In the genomic region with DNA sequence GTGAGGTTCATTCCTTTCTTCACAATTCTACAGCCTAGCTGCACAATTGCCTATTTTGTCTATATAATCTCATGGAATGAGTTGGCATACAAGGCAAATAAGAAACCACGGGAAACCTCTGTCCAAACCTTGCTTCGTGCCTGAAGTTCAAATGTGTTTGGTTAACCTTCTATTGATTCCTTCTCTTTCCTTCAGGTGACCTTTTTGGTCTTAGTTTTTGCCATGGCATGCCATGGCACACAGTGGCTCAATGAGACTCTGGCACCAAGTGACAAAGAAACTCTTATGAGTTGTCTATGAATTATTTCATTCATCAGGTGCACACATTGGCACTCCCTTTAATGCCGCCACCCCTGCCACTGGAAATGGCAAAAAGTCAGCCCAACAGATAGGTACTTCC, we compare ENCODE assay signal across 19 cellular contexts.
DNase-seq lines count a peak whose midpoint lies in the region; ATAC-seq and TF ChIP-seq lines count a peak whose summit lies in the region.
"Had no signal": no experiment of that assay in that cellular context is flagged by ENCODE, and none has a peak within 500 bp of the region (broad histone marks: within the 10 kb centered on the region; RNA-seq: fewer than 3 reads in every experiment).

No MANE protein-coding gene starts in this region.

- peaks cover 17% of the 10 kb centered on the region for H3K9me3 Mint-ChIP-seq in T-helper 2 cell treated with Interferon-gamma antibody and Interleukin-4, amounts not matched to agents 5 μg/mL and 100 μg/mL, for 36 hours
- peaks cover 5 to 16% (median 11%) of the 10 kb centered on the region in 3 donors for H3K9me3 Mint-ChIP-seq in T-cell

- H3K4me3 ChIP-seq in heart left ventricle (no peak overlapping the region), duodenal mucosa (ENCODE audit: low read depth in 1 of 2, low read length in 2 of 2) (no peak overlapping the region), muscle layer of duodenum (ENCODE audit: low read depth in 1 of 2, low read length in 2 of 2) (no peak overlapping the region), stomach (no peak overlapping the region)
- H3K4me3 ChIP-seq: MG63, SJSA1 had no signal

- peaks cover 0 to 14% (median 0%) of the 10 kb centered on the region in 12 donors for H3K9me3 ChIP-seq in heart left ventricle
- peaks cover 0 to under 1% of the 10 kb centered on the region in 2 donors for H3K9me3 ChIP-seq in duodenal mucosa (ENCODE audit: control insufficient read depth in 1 of 2, low read length in 2 of 2)
- H3K9me3 ChIP-seq in muscle layer of duodenum (ENCODE audit: control insufficient read depth in 1 of 2, low read length in 2 of 2): no peaks in the 10 kb centered on the region
- peaks cover 0 to 7% (median 3%) of the 10 kb centered on the region in 4 donors for H3K9me3 ChIP-seq in stomach
- H3K9me3 ChIP-seq: MG63, SJSA1 had no signal

- ATAC-seq in heart left ventricle: no peak
- no peak for ATAC-seq in left cardiac atrium
- no peak for ATAC-seq in GM21619 (IDR thresholded peaks at IDR 0.05; ENCODE audit: unreplicated experiment)
- no peak for ATAC-seq in T-cell (replicated peaks in 1 of 4)

- 80 to 93% (median 91%) methylated on average over 3 of the region's 3 CpGs for WGBS in heart left ventricle, 4 donors
- WGBS in stomach, 5 donors: 39 to 59% (median 56%) methylated on average over 3 of the region's 3 CpGs

- CTCF ChIA-PET in T-cell (lab: Charles Lee): interaction anchor here in 1 of 2 donors (1.1 kb wide), 1 partner anchor 9 kb away, joined by 3 read pairs; no protein-coding TSS in a partner anchor

- H3K27me3 Mint-ChIP-seq in T-helper 2 cell treated with Interferon-gamma antibody and Interleukin-4, amounts not matched to agents 5 μg/mL and 100 μg/mL, for 36 hours (ENCODE audit: low read depth): no peaks in the 10 kb centered on the region
- no peaks in the 10 kb centered on the region for H3K27me3 Mint-ChIP-seq in T-cell
- H3K27me3 Mint-ChIP-seq: CD4-positive, CD25-positive, alpha-beta regulatory T cell had no signal

- TF ChIP-seq POLR2A in heart left ventricle (IDR thresholded peaks at IDR 0.05): no peak
- TF ChIP-seq POLR2A in stomach (IDR thresholded peaks at IDR 0.05): no peak

- intact Hi-C loops in heart left ventricle (cut with DNase I): no loop called here
- intact Hi-C loops in left cardiac atrium (cut with DNase I): no loop called here
- intact Hi-C loops in stomach (cut with DNase I; ENCODE audit: low total_unique reads): no loop called here

- TF ChIP-seq EP300 in stomach (IDR thresholded peaks at IDR 0.05): no peak

- H3K4me3 Mint-ChIP-seq in T-helper 2 cell treated with Interferon-gamma antibody and Interleukin-4, amounts not matched to agents 5 μg/mL and 100 μg/mL, for 36 hours: no peak overlapping the region
- H3K4me3 Mint-ChIP-seq in T-cell: no peak overlapping the region
- H3K4me3 Mint-ChIP-seq: CD4-positive, CD25-positive, alpha-beta regulatory T cell had no signal

- no peaks in the 10 kb centered on the region for H3K36me3 Mint-ChIP-seq in T-helper 2 cell treated with Interferon-gamma antibody and Interleukin-4, amounts not matched to agents 5 μg/mL and 100 μg/mL, for 36 hours (ENCODE audit: low read depth)
- H3K36me3 Mint-ChIP-seq in T-cell: no peaks in the 10 kb centered on the region
- H3K36me3 Mint-ChIP-seq: CD4-positive, CD25-positive, alpha-beta regulatory T cell had no signal

- peak overlapping the region in 1 of 2 donors; percentile 13 for H3K9ac ChIP-seq in duodenal mucosa (ENCODE audit: low read depth in 1 of 2, low read length in 2 of 2)

- no peaks in the 10 kb centered on the region for H3K4me1 Mint-ChIP-seq in T-helper 2 cell treated with Interferon-gamma antibody and Interleukin-4, amounts not matched to agents 5 μg/mL and 100 μg/mL, for 36 hours (ENCODE audit: low read depth)
- H3K4me1 Mint-ChIP-seq in T-cell: no peaks in the 10 kb centered on the region
- H3K4me1 Mint-ChIP-seq: CD4-positive, CD25-positive, alpha-beta regulatory T cell had no signal

- DNase-seq in heart left ventricle (no peak), left cardiac atrium (no peak), stomach (no peak), T-cell (no peak)
- no peak for DNase-seq in T-helper 2 cell treated with Interferon-gamma antibody and Interleukin-4, amounts not matched to agents 5 μg/mL and 100 μg/mL, for 36 hours (ENCODE audit: low spot score)
- DNase-seq: 8988T; CD4-positive, CD25-positive, alpha-beta regulatory T cell; KG1; MG63; NCI-H1105 treated with DMSO at 0.1 percent for 48 hours; NCI-H146; NCI-H1930; NCI-H2107; NCI-H446; NCI-H524 treated with DMSO at 0.1 percent for 48 hours had no signal

- POLR2A ChIA-PET in T-cell (lab: Charles Lee): interaction anchor here in 1 of 2 donors (0.6 kb wide), 1 partner anchor 1644 kb away, joined by 4 read pairs; no protein-coding TSS in a partner anchor

- H3K27ac ChIP-seq in heart left ventricle: peak overlapping the region in 7 of 12 donors; percentile 22 to 83 (median 59)
- peak overlapping the region; percentile 43 for H3K27ac ChIP-seq in duodenal mucosa (ENCODE audit: low read depth, low read length)
- peak overlapping the region; percentile 10 for H3K27ac ChIP-seq in muscle layer of duodenum (ENCODE audit: low read length)
- H3K27ac ChIP-seq in stomach: peak overlapping the region in 3 of 5 donors; percentile 56 to 59 (median 57)
- H3K27ac ChIP-seq: SJSA1 had no signal

- H3K36me3 ChIP-seq in heart left ventricle (peaks cover 0 to 10% (median 0%) of the 10 kb centered on the region in 9 donors), duodenal mucosa (ENCODE audit: control insufficient read depth in 1 of 2, insufficient read depth in 2 of 2, low read length in 2 of 2) (no peaks in the 10 kb centered on the region), muscle layer of duodenum (ENCODE audit: control insufficient read depth in 1 of 2, insufficient read depth in 2 of 2, low read length in 2 of 2) (peaks cover 0 to 4% of the 10 kb centered on the region in 2 donors), stomach (no peaks in the 10 kb centered on the region)
- H3K36me3 ChIP-seq: MG63, SJSA1 had no signal

- H3K4me1 ChIP-seq in heart left ventricle: peaks cover 0 to 32% (median 8%) of the 10 kb centered on the region in 12 donors
- peaks cover 9 to 31% of the 10 kb centered on the region in 2 donors for H3K4me1 ChIP-seq in duodenal mucosa (ENCODE audit: control insufficient read depth in 1 of 2, insufficient read depth in 2 of 2, low read length in 2 of 2)
- peaks cover 0 to 4% of the 10 kb centered on the region in 2 donors for H3K4me1 ChIP-seq in muscle layer of duodenum (ENCODE audit: control insufficient read depth in 1 of 2, insufficient read depth in 2 of 2, low read length in 2 of 2)
- H3K4me1 ChIP-seq in stomach: peaks cover 0 to 11% (median 4%) of the 10 kb centered on the region in 4 donors
- H3K4me1 ChIP-seq: SJSA1 had no signal

- TF ChIP-seq CTCF in heart left ventricle (IDR thresholded peaks at IDR 0.05): no peak
- TF ChIP-seq CTCF in stomach (IDR thresholded peaks at IDR 0.05): no peak

- no peak overlapping the region for H3K27ac Mint-ChIP-seq in T-helper 2 cell treated with Interferon-gamma antibody and Interleukin-4, amounts not matched to agents 5 μg/mL and 100 μg/mL, for 36 hours
- H3K27ac Mint-ChIP-seq in T-cell: no peak overlapping the region
- H3K27ac Mint-ChIP-seq: CD4-positive, CD25-positive, alpha-beta regulatory T cell had no signal

- H3K27me3 ChIP-seq in heart left ventricle (no peaks in the 10 kb centered on the region), duodenal mucosa (ENCODE audit: control insufficient read depth in 1 of 2, insufficient read depth in 2 of 2, low read length in 2 of 2) (no peaks in the 10 kb centered on the region), muscle layer of duodenum (ENCODE audit: low read depth, low read length) (no peaks in the 10 kb centered on the region), stomach (no peaks in the 10 kb centered on the region)
- H3K27me3 ChIP-seq: MG63, SJSA1 had no signal
